ENCODE assay signal across 8 cellular contexts in genomic region chr16:75789237-75789636, GRCh38.
DNase-seq lines count a peak whose midpoint lies in the region; ATAC-seq, FAIRE-seq and TF ChIP-seq lines count a peak whose summit lies in the region.

No MANE protein-coding gene starts in this region.

- BruUV-seq in endothelial cell of umbilical vein (replicated peaks; lab: Mats Ljungman, UMichigan) = no TSS peak

- H2AFZ ChIP-seq in endothelial cell of umbilical vein (ENCODE audit: low read depth, low read length) (no peak overlapping the region), neural cell (ENCODE audit: low read depth, low read length) (no peak overlapping the region)

- no peaks in the 10 kb centered on the region for H3K36me3 ChIP-seq in endothelial cell of umbilical vein (ENCODE audit: control insufficient read depth in 2 of 2, extremely low read depth in 1 of 2, insufficient read depth in 2 of 2, low read length in 2 of 2)
- no peaks in the 10 kb centered on the region for H3K36me3 ChIP-seq in neural cell (ENCODE audit: insufficient read depth, low read length)

- no peaks in the 10 kb centered on the region for H3K36me3 Mint-ChIP-seq in activated CD4-positive, alpha-beta T cell treated with anti-CD3 and anti-CD28 coated beads for 36 hours (ENCODE audit: low read depth)

- no peaks in the 10 kb centered on the region for H3K9me3 Mint-ChIP-seq in activated CD4-positive, alpha-beta T cell treated with anti-CD3 and anti-CD28 coated beads for 36 hours (ENCODE audit: low read depth)

- peak; percentile 42 for ATAC-seq in activated CD4-positive, alpha-beta T cell treated with anti-CD3 and anti-CD28 coated beads for 36 hours
- peak; percentile 73 for ATAC-seq in GM21576 (IDR thresholded peaks at IDR 0.05; ENCODE audit: unreplicated experiment)

- H3K27me3 Mint-ChIP-seq in activated CD4-positive, alpha-beta T cell treated with anti-CD3 and anti-CD28 coated beads for 36 hours = peaks cover 5% of the 10 kb centered on the region

- no peaks in the 10 kb centered on the region for H3K9me1 ChIP-seq in endothelial cell of umbilical vein (replicated peaks; ENCODE audit: control insufficient read depth, extremely low read depth, insufficient read depth, low read length)

- H3K27ac ChIP-seq in endothelial cell of umbilical vein (ENCODE audit: insufficient read depth, low read depth, low read length) = no peak overlapping the region
- H3K27ac ChIP-seq in neural cell (ENCODE audit: low read length) = no peak overlapping the region

- no peaks in the 10 kb centered on the region for H3K4me1 Mint-ChIP-seq in activated CD4-positive, alpha-beta T cell treated with anti-CD3 and anti-CD28 coated beads for 36 hours

- no peak for TF ChIP-seq EP300 in neural cell (conservative IDR thresholded peaks at IDR 0.05; ENCODE audit: poor library complexity, severe bottlenecking)

- H3K4me3 ChIP-seq in endothelial cell of umbilical vein (replicated peaks in 1 of 3; ENCODE audit: insufficient read depth in 1 of 3, low read depth in 1 of 3, low read length in 3 of 3) (no peak overlapping the region), neural cell (ENCODE audit: low read length) (no peak overlapping the region)

- intact Hi-C loops in activated CD4-positive, alpha-beta T cell treated with anti-CD3 and anti-CD28 coated beads for 36 hours (cut with DNase I, micrococcal nuclease) = loop anchor here (1.0 to 10.0 kb wide), 4 partner anchors 864 to 1382 kb away; no protein-coding TSS in a partner anchor
- intact Hi-C loops in endothelial cell of umbilical vein (cut with micrococcal nuclease) = loop anchor here (1.0 kb wide), 1 partner anchor 1382 kb away; no protein-coding TSS in a partner anchor

- H4K20me1 ChIP-seq in endothelial cell of umbilical vein (replicated peaks; ENCODE audit: control insufficient read depth, extremely low read depth, insufficient read depth, low read length) (no peaks in the 10 kb centered on the region), neural cell (ENCODE audit: insufficient read depth) (no peaks in the 10 kb centered on the region)

- H3K27ac Mint-ChIP-seq in activated CD4-positive, alpha-beta T cell treated with anti-CD3 and anti-CD28 coated beads for 36 hours = no peak overlapping the region

- dilution Hi-C loops in endothelial cell of umbilical vein (cut with MboI; ENCODE audit: extremely low pct_ligation_motif_present, low sequenced_read_pairs) = no loop called here

- TF ChIP-seq POLR2A in endothelial cell of umbilical vein (IDR thresholded peaks at IDR 0.05; ENCODE audit: low read depth, low read length) = no peak

- TF ChIP-seq RAD21 in neural cell (conservative IDR thresholded peaks at IDR 0.05) = peak; percentile 97

- H3K4me1 ChIP-seq in endothelial cell of umbilical vein (ENCODE audit: control insufficient read depth, extremely low read depth, insufficient read depth, low read length) = no peaks in the 10 kb centered on the region

- CTCF ChIA-PET in activated CD4-positive, alpha-beta T cell treated with anti-CD3 and anti-CD28 coated beads for 36 hours (lab: Charles Lee) = interaction anchor here (1.0 to 1.1 kb wide), 3 partner anchors 135 to 1382 kb away, joined by 3 to 5 read pairs (median 4); no protein-coding TSS in a partner anchor
- CTCF ChIA-PET in endothelial cell of umbilical vein (lab: Charles Lee) = interaction anchor here (1.0 kb wide), 3 partner anchors 8 to 1446 kb away, joined by 3 to 40 read pairs (median 3); no protein-coding TSS in a partner anchor

- DNase-seq in activated CD4-positive, alpha-beta T cell treated with anti-CD3 and anti-CD28 coated beads for 36 hours = no peak
- no peak for DNase-seq in activated CD4-positive, alpha-beta T cell treated with anti-CD3 and anti-CD28 coated beads for 1 hour
- DNase-seq in KG1 (lab: John Stamatoyannopoulos, UW) (peak; percentile 14), RPMI7951 (ENCODE audit: low read depth) (peak; percentile 42), endothelial cell of umbilical vein (ENCODE audit: low read depth, low spot score) (peak; percentile 46), GM19240 (ENCODE audit: insufficient read length, low spot score) (no peak)

- POLR2A ChIA-PET in activated CD4-positive, alpha-beta T cell treated with anti-CD3 and anti-CD28 coated beads for 36 hours (lab: Charles Lee) = no interaction called here
- POLR2A ChIA-PET in endothelial cell of umbilical vein (lab: Charles Lee) = no interaction called here

- H3K9me2 ChIP-seq in neural cell (ENCODE audit: insufficient read depth, low read length) = no peaks in the 10 kb centered on the region

- no peak overlapping the region for H3K9ac ChIP-seq in endothelial cell of umbilical vein (replicated peaks; ENCODE audit: extremely low read depth, insufficient read depth, low read length)
- no peak overlapping the region for H3K9ac ChIP-seq in neural cell (ENCODE audit: low read length)

- H3F3A ChIP-seq in neural cell (ENCODE audit: insufficient read depth, low read length, poor library complexity, severe bottlenecking) = no peaks in the 10 kb centered on the region

- H3K4me2 ChIP-seq in endothelial cell of umbilical vein (ENCODE audit: insufficient read depth, low read length) (no peak overlapping the region), neural cell (ENCODE audit: low read length) (no peak overlapping the region)

- peak; percentile 70 for FAIRE-seq in endothelial cell of umbilical vein (lab: Jason Lieb, UNC)

- peaks cover 0 to 2% of the 10 kb centered on the region in 2 experiments for H3K27me3 ChIP-seq in endothelial cell of umbilical vein (ENCODE audit: control insufficient read depth in 2 of 2, insufficient read depth in 2 of 2, low read length in 2 of 2)
- no peaks in the 10 kb centered on the region for H3K27me3 ChIP-seq in neural cell (ENCODE audit: insufficient read depth, low read depth, low read length)

- peak; percentile 50 to 54 for TF ChIP-seq CTCF in endothelial cell of umbilical vein (IDR thresholded peaks at IDR 0.05; ENCODE audit: extremely low read depth in 1 of 2, insufficient read depth in 1 of 2, low read depth in 1 of 2, low read length in 2 of 2)
- TF ChIP-seq CTCF in neural cell (IDR thresholded peaks at IDR 0.05; ENCODE audit: poor library complexity, severe bottlenecking) = peak; percentile 90

- H3K9me3 ChIP-seq in endothelial cell of umbilical vein (replicated peaks; ENCODE audit: control insufficient read depth, insufficient read depth, low read length) = no peaks in the 10 kb centered on the region
- H3K9me3 ChIP-seq in neural cell (ENCODE audit: low read length) = no peaks in the 10 kb centered on the region

- no peak overlapping the region for H3K4me3 Mint-ChIP-seq in activated CD4-positive, alpha-beta T cell treated with anti-CD3 and anti-CD28 coated beads for 36 hours

- H3K79me2 ChIP-seq in endothelial cell of umbilical vein (ENCODE audit: control insufficient read depth, insufficient read depth, low read length) (no peaks in the 10 kb centered on the region), neural cell (replicated peaks; ENCODE audit: insufficient read depth, low read length) (no peaks in the 10 kb centered on the region)

TF ChIP-seq in endothelial cell of umbilical vein, 7 proteins besides CTCF, POLR2A, EP300 and RAD21:
- TF ChIP-seq EZH2 (IDR thresholded peaks at IDR 0.05; ENCODE audit: borderline replicate concordance, low read depth, low read length, severe bottlenecking) (no peak), MAX (IDR thresholded peaks at IDR 0.05; ENCODE audit: insufficient read depth, insufficient read length) (no peak), GATA2 (IDR thresholded peaks at IDR 0.05; ENCODE audit: insufficient read depth, insufficient read length, low read depth, low read length) (no peak), MYC (IDR thresholded peaks at IDR 0.05; ENCODE audit: low read depth, low read length) (no peak), POLR2AphosphoS5 (IDR thresholded peaks at IDR 0.05; ENCODE audit: insufficient read depth, low read depth, low read length) (no peak), JUN (IDR thresholded peaks at IDR 0.05; ENCODE audit: borderline replicate concordance, insufficient read depth, insufficient read length, low read depth) (no peak), FOS (IDR thresholded peaks at IDR 0.05; ENCODE audit: borderline replicate concordance, insufficient read depth, low read length) (no peak)

TF ChIP-seq in neural cell, 6 proteins besides CTCF, POLR2A, EP300 and RAD21:
- TF ChIP-seq SMC3 (conservative IDR thresholded peaks at IDR 0.05; ENCODE audit: poor library complexity) (peak; percentile 96), REST (IDR thresholded peaks at IDR 0.05; ENCODE audit: borderline replicate concordance) (no peak)

Comparison
In these comparisons a context has a peak if more than half of its experiments do, and no peak if none do; other contexts are left out.
1. DNase-seq: peak in KG1 (single experiment), RPMI7951 (single experiment) and endothelial cell of umbilical vein (single experiment); none in activated CD4-positive, alpha-beta T cell treated with anti-CD3 and anti-CD28 coated beads for 36 hours (single experiment), activated CD4-positive, alpha-beta T cell treated with anti-CD3 and anti-CD28 coated beads for 1 hour (single experiment) and GM19240 (single experiment).